18 cellular contexts compared by ENCODE assay signal in the genomic region with DNA sequence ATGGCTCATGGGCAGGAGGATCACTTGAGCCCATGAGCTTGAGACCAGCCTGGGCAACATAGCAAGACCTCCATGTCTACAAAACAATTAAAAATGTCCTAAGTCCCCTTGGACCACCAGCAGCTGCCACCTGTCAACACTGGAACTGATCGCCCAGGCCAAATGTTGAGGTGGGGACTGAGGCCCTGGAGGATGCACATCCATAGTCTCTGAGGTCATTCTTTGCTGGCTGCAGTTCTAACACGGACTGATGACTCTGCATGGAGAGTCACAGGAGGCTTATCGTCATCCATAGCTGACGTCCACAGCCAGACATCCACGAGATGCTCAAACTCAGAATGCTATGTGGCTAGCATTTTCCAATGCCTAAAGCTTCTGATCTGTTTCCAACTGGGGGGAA.
"Had no signal": no experiment of that assay in that cellular context is flagged by ENCODE, and none has a peak within 500 bp of the region (broad histone marks: within the 10 kb centered on the region; RNA-seq: fewer than 3 reads in every experiment).

No MANE protein-coding gene starts in this region.

- H3K4me3 ChIP-seq: dorsolateral prefrontal cortex, gastroesophageal sphincter, suprapubic skin had no signal

- ATAC-seq: gastroesophageal sphincter, natural killer cell had no signal

- H3K27ac ChIP-seq: gastroesophageal sphincter, suprapubic skin had no signal

- H3K36me3 Mint-ChIP-seq: natural killer cell had no signal

- H3K4me1 ChIP-seq: suprapubic skin had no signal

- H3K9me3 ChIP-seq: gastroesophageal sphincter, suprapubic skin had no signal

- H3K9me3 Mint-ChIP-seq: endodermal cell, natural killer cell, type B pancreatic cell had no signal

- H3K27me3 ChIP-seq: dorsolateral prefrontal cortex, gastroesophageal sphincter, suprapubic skin had no signal

- H3K27ac Mint-ChIP-seq: endodermal cell, natural killer cell, type B pancreatic cell had no signal

- H3K36me3 ChIP-seq: gastroesophageal sphincter, suprapubic skin had no signal

- DNase-seq: activated CD4-positive, alpha-beta T cell treated with anti-CD3 and anti-CD28 coated beads, Interleukin-2, amount 50 U/mL, for 4 hours; activated CD4-positive, CD25-positive, alpha-beta regulatory T cell treated with anti-CD3 and anti-CD28 coated beads, Interleukin-2, amount 50 U/mL, for 72 hours; activated T-cell treated with anti-CD3 and anti-CD28 coated beads, Interleukin-2, amount 50 U/mL, for 48 hours; amniotic stem cell; dorsolateral prefrontal cortex; endodermal cell; erythroblast; mammary epithelial cell; natural killer cell; posterior cingulate gyrus; retina; stimulated activated CD4-positive, alpha-beta T cell treated with anti-CD3 and anti-CD28 coated beads, Interleukin-15, amount 100 ng/mL, for 24 hours; stimulated activated CD4-positive, alpha-beta T cell treated with anti-CD3 and anti-CD28 coated beads, Interleukin-4, amount 100 ng/mL, for 1 hour; stimulated activated naive CD4-positive, alpha-beta T cell treated with Interleukin-2 at 50 U/mL for 16 hours; T-helper 9 cell had no signal
